Comparison of ENCODE assay signal across 8 cellular contexts in the genomic region with DNA sequence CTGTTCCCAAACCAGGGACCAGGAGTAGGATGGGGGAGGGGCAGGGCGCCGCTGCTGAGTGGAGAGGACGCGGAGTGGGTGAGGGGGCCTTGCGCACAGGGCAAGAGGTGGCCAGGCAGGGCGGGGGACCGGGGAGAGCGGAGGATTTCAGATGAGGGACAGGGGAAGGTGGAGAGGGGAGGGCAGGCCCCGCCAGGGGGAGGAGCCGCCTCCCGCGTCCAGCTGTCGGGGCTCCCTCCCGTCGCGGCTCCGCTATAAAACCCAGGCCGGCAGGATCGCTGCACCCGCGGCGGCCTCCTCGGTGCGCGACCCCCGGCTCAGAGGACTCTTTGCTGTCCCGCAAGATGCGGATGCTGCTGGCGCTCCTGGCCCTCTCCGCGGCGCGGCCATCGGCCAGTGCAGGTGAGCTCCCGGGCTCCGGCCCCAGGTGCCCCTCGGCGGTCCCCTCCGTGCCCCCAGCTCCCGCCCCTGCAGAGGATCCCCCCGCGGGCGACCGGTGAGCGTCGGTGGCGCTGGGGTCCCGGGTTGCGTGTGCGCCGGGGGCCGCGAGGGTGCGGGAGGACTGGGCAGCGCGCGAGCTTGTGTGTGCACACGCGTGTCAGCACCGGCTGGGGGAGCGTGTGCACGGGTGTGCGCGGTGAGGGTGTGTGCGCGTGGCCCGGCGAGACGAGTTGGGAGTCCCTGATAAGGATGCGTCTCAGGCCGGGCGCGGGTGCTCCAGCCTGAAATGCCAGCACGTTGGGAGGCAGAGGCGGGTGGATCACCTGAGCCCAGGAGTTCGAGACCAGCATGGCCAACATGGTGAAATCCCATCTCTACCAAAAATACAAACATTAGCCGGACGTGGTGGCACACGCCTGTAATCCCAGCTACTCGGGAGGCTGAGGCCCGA. TPM values are rescaled to one million over a fixed set of nuclear protein-coding genes. Genes with fewer than 3 reads are reported as not detected.
A peak's percentile ranks its signal among the peaks of the same experiment; 100 is the strongest.
DNase-seq lines count a peak whose midpoint lies in the region; ATAC-seq and TF ChIP-seq lines count a peak whose summit lies in the region.

A gene (plus strand): TSS at position 283 of the 892 bp plus-strand sequence. CDS start 62 bp downstream, at position 345.

- intact Hi-C loops in ascending aorta (cut with DNase I) = loop anchor here (10.0 kb wide), 1 partner anchor 285 kb away; no protein-coding TSS in a partner anchor
- intact Hi-C loops in posterior vena cava (cut with DNase I) = no loop called here

- peaks cover 74% of the 10 kb centered on the region for H3K27me3 Mint-ChIP-seq in activated CD4-positive, alpha-beta T cell treated with anti-CD3 and anti-CD28 coated beads, Interleukin-2, amount 10 ng/mL, durations not matched to agents 7 days and 5 days

- POLR2A ChIA-PET in activated CD4-positive, alpha-beta T cell treated with anti-CD3 and anti-CD28 coated beads, Interleukin-2, amount 10 ng/mL, durations not matched to agents 7 days and 5 days (lab: Charles Lee) = interaction anchor here (0.6 kb wide), 1 partner anchor 23 kb away, joined by 3 read pairs; no protein-coding TSS in a partner anchor

- no peaks in the 10 kb centered on the region for H3K36me3 Mint-ChIP-seq in activated CD4-positive, alpha-beta T cell treated with anti-CD3 and anti-CD28 coated beads, Interleukin-2, amount 10 ng/mL, durations not matched to agents 7 days and 5 days (ENCODE audit: low read depth)

- WGBS in thymus = 6% methylated on average over 81 of the region's 81 CpGs

- no peak within 1 kb of the TSS for H3K27ac ChIP-seq in ascending aorta
- no peak within 1 kb of the TSS for H3K27ac ChIP-seq in thymus (ENCODE audit: low read depth)

- CTCF ChIA-PET in activated CD4-positive, alpha-beta T cell treated with anti-CD3 and anti-CD28 coated beads, Interleukin-2, amount 10 ng/mL, durations not matched to agents 7 days and 5 days (lab: Charles Lee) = interaction anchor here (1.9 kb wide), 1 partner anchor 9 kb away, joined by 12 read pairs; no protein-coding TSS in a partner anchor

- peak within 1 kb of the TSS; percentile 43 to 48 for H3K4me3 ChIP-seq in ascending aorta
- H3K4me3 ChIP-seq in thymus (ENCODE audit: low read length) = peak within 1 kb of the TSS; percentile 3

- no peak for DNase-seq in activated CD4-positive, alpha-beta T cell treated with anti-CD3 and anti-CD28 coated beads, Interleukin-2, amount 10 ng/mL, durations not matched to agents 7 days and 5 days
- no peak for DNase-seq in activated CD4-positive, alpha-beta T cell treated with anti-CD3 and anti-CD28 coated beads for 48 hours
- DNase-seq in ascending aorta (ENCODE audit: low spot score in 2 of 2) (no peak), left lobe of liver (ENCODE audit: low spot score) (no peak), posterior vena cava (ENCODE audit: low spot score) (no peak), glomerular visceral epithelial cell (ENCODE audit: extremely low spot score) (no peak)

- peaks cover 15% of the 10 kb centered on the region for H3K4me1 Mint-ChIP-seq in activated CD4-positive, alpha-beta T cell treated with anti-CD3 and anti-CD28 coated beads, Interleukin-2, amount 10 ng/mL, durations not matched to agents 7 days and 5 days

- ATAC-seq in left lobe of liver (peak; percentile 11), GM19328 (IDR thresholded peaks at IDR 0.05; ENCODE audit: unreplicated experiment) (no peak)

- H3K27me3 ChIP-seq in ascending aorta (peaks cover 21% of the 10 kb centered on the region), thymus (ENCODE audit: control insufficient read depth, insufficient read depth) (peaks cover 42% of the 10 kb centered on the region)

- H3K4me1 ChIP-seq in ascending aorta (peaks cover 0 to 3% of the 10 kb centered on the region in 2 donors), thymus (ENCODE audit: control insufficient read depth, insufficient read depth, low read length) (peaks cover 4% of the 10 kb centered on the region)

- H3K9me3 ChIP-seq in ascending aorta (no peaks in the 10 kb centered on the region), thymus (ENCODE audit: control insufficient read depth) (peaks cover 1% of the 10 kb centered on the region)

- no peak for TF ChIP-seq CTCF in ascending aorta (IDR thresholded peaks at IDR 0.05)

- H3K4me3 Mint-ChIP-seq in activated CD4-positive, alpha-beta T cell treated with anti-CD3 and anti-CD28 coated beads, Interleukin-2, amount 10 ng/mL, durations not matched to agents 7 days and 5 days = peak within 1 kb of the TSS; percentile 38

- peak within 1 kb of the TSS; percentile 36 for H3K27ac Mint-ChIP-seq in activated CD4-positive, alpha-beta T cell treated with anti-CD3 and anti-CD28 coated beads, Interleukin-2, amount 10 ng/mL, durations not matched to agents 7 days and 5 days

- no peaks in the 10 kb centered on the region for H3K9me3 Mint-ChIP-seq in activated CD4-positive, alpha-beta T cell treated with anti-CD3 and anti-CD28 coated beads, Interleukin-2, amount 10 ng/mL, durations not matched to agents 7 days and 5 days

- H3K36me3 ChIP-seq in ascending aorta = no peaks in the 10 kb centered on the region
- H3K36me3 ChIP-seq in thymus (ENCODE audit: control insufficient read depth, insufficient read depth) = no peaks in the 10 kb centered on the region

RNA-seq across cellular contexts. Expression of the gene that starts here (rescaled TPM):
- total RNA-seq in activated CD4-positive, alpha-beta T cell treated with anti-CD3 and anti-CD28 coated beads, Interleukin-2, amount 10 ng/mL, durations not matched to agents 7 days and 5 days = not detected
- total RNA-seq in ascending aorta = 35.3 TPM
- 0.53 TPM for total RNA-seq in left lobe of liver
- polyA plus RNA-seq in thymus = 6.9 TPM
- total RNA-seq in posterior vena cava = 1 to 10 TPM; 2.9 to 7.0 TPM

Comparison
In these comparisons a context has a peak if more than half of its experiments do, and no peak if none do; other contexts are left out.
1. Peak in ATAC-seq in left lobe of liver; RNA of the gene not detected or under 1 TPM.